In genomic region chr2:187547353-187547979, GRCh38 we compare ENCODE assay signal across 1 cellular context.
TF ChIP-seq lines count a peak whose summit lies in the region.

No MANE protein-coding gene starts in this region.

TF ChIP-seq in K562, 482 proteins besides CTCF, POLR2A, EP300 and RAD21 (continued from another document and continues in another):
- no peak for TF ChIP-seq ZBTB40 (IDR thresholded peaks at IDR 0.05)
- TF ChIP-seq ZBTB40 (CRISPR knock-in tag; IDR thresholded peaks at IDR 0.05) = no peak
- no peak for TF ChIP-seq BHLHE40 (IDR thresholded peaks at IDR 0.05; ENCODE audit: low read length)
- no peak for TF ChIP-seq KDM4B (IDR thresholded peaks at IDR 0.05; ENCODE audit: borderline replicate concordance in 2 of 2, low read depth in 1 of 2)
- no peak for TF ChIP-seq ZMIZ1 (IDR thresholded peaks at IDR 0.05; ENCODE audit: low read depth in 2 of 2, low read length in 2 of 2)
- peak; percentile 70; the same call in 1 of the 2 replicates for TF ChIP-seq ZEB2 (IDR thresholded peaks at IDR 0.05)
- TF ChIP-seq CSDE1 (IDR thresholded peaks at IDR 0.05) = no peak
- TF ChIP-seq SNRNP70 (optimal IDR thresholded peaks at IDR 0.05; ENCODE audit: low read depth, low read length) = no peak
- no peak for TF ChIP-seq E2F8 (IDR thresholded peaks at IDR 0.05; ENCODE audit: low read depth, partially characterized antibody)
- TF ChIP-seq TEAD4 (IDR thresholded peaks at IDR 0.05; ENCODE audit: low read length) = peak; percentile 68
- no peak for TF ChIP-seq TEAD4 (CRISPR knock-in tag; IDR thresholded peaks at IDR 0.05; ENCODE audit: borderline replicate concordance)
- TF ChIP-seq HCFC1 (IDR thresholded peaks at IDR 0.05; ENCODE audit: low read depth, low read length) = no peak
- no peak for TF ChIP-seq BCLAF1 (IDR thresholded peaks at IDR 0.05; ENCODE audit: borderline replicate concordance in 1 of 2, control insufficient read depth in 1 of 2, low read depth in 2 of 2, low read length in 1 of 2)
- TF ChIP-seq ZNF124 (CRISPR knock-in tag; IDR thresholded peaks at IDR 0.05) = no peak
- TF ChIP-seq PKNOX1 (IDR thresholded peaks at IDR 0.05) = peak; percentile 57
- TF ChIP-seq HIVEP1 (CRISPR knock-in tag; IDR thresholded peaks at IDR 0.05) = no peak
- TF ChIP-seq RBBP5 (IDR thresholded peaks at IDR 0.05; ENCODE audit: borderline replicate concordance, insufficient read depth, low read length, poor library complexity, severe bottlenecking) = no peak
- TF ChIP-seq NR1H2 (CRISPR knock-in tag; IDR thresholded peaks at IDR 0.05) = no peak
- TF ChIP-seq ZNF609 (CRISPR knock-in tag; IDR thresholded peaks at IDR 0.05; ENCODE audit: borderline replicate concordance) = no peak
- TF ChIP-seq SNAPC5 (CRISPR knock-in tag; IDR thresholded peaks at IDR 0.05) = no peak
- no peak for TF ChIP-seq ZZZ3 (IDR thresholded peaks at IDR 0.05)
- TF ChIP-seq MEF2D (tag; conservative IDR thresholded peaks at IDR 0.05; ENCODE audit: low read depth) = no peak
- TF ChIP-seq JUND (IDR thresholded peaks at IDR 0.05; ENCODE audit: borderline replicate concordance, low read depth, low read length) = peak; percentile 96
- TF ChIP-seq JUND (tag; IDR thresholded peaks at IDR 0.05; ENCODE audit: borderline replicate concordance, low read depth, low read length) = peak; percentile 96; the same call in 2 of the 3 replicates
- TF ChIP-seq FOXA1 (IDR thresholded peaks at IDR 0.05; ENCODE audit: borderline replicate concordance) = no peak
- no peak for TF ChIP-seq MTF1 (CRISPR knock-in tag; IDR thresholded peaks at IDR 0.05; ENCODE audit: borderline replicate concordance)
- no peak for TF ChIP-seq SAFB (IDR thresholded peaks at IDR 0.05; ENCODE audit: borderline replicate concordance, low read depth, low read length)
- TF ChIP-seq NBN (IDR thresholded peaks at IDR 0.05; ENCODE audit: low read depth) = no peak
- peak; percentile 63; the same call in 1 of the 2 replicates for TF ChIP-seq MYNN (IDR thresholded peaks at IDR 0.05)
- TF ChIP-seq MYNN (CRISPR knock-in tag; IDR thresholded peaks at IDR 0.05) = no peak
